In the genomic region with DNA sequence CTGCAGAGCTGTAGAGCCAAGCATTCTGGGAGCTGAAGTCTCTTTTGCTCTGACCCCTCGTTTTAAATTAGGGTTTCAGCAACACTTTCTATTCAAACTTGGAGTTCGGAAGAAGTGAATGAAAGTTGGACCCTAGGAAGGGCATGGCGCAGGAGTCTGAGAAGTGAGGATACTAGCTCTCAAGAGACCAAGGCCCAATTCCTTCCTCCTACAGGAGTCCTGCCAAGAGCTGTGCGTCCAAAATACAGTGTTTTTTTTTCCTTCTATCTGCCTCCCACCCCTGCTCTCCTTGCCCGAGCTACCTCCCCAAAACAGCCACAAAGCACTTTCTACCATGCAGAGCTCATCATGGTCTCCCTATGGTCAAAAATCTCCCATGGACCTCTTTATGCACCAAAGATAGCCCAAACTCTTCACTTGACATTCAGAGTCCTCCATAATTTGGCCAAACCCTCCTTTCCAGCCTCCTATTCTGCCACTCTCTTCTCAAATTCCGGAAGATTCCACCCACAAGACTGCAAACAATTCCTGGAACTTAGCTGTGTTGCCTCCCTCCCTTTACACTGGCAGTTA, we compare ENCODE assay signal across 8 cellular contexts. TPM values are rescaled to one million over a fixed set of nuclear protein-coding genes. Genes with fewer than 3 reads are reported as not detected.
DNase-seq lines count a peak whose midpoint lies in the region; ATAC-seq and FAIRE-seq lines count a peak whose summit lies in the region.

No MANE protein-coding gene starts in this region.

- no peak for DNase-seq in activated naive CD4-positive, alpha-beta T cell treated with anti-CD3 and anti-CD28 coated beads, Interleukin-2, amount 50 U/mL, for 72 hours (ENCODE audit: low spot score in 2 of 2)
- DNase-seq in stimulated activated naive B cell treated with anti-CD40 and anti-IgM and Interleukin-4, amounts not matched to agents 10 μg/mL and 1 μg/mL and 100 μg/mL, for 72 hours, result no peak
- DNase-seq in HTR-8/SVneo (ENCODE audit: insufficient read length, low spot score) (no peak), hypothalamus (lab: John Stamatoyannopoulos, UW) (no peak)

- H3K36me3 ChIP-seq in HUES6 (ENCODE audit: control insufficient read depth, insufficient read depth, low read length) (peaks cover 21% of the 10 kb centered on the region), iPS-18a (ENCODE audit: control insufficient read depth, low read depth, low read length) (no peaks in the 10 kb centered on the region)

- H3K27me3 ChIP-seq in HUES6 (ENCODE audit: control insufficient read depth, insufficient read depth, low read length) (peaks cover 14% of the 10 kb centered on the region), iPS-18a (ENCODE audit: control insufficient read depth, insufficient read depth, low read length) (peaks cover 20% of the 10 kb centered on the region)

- H3K4me3 ChIP-seq in HUES6 (ENCODE audit: low read depth, low read length) (peak overlapping the region; percentile 96), iPS-18a (ENCODE audit: low read length) (peak overlapping the region; percentile 90)

- no peak for ATAC-seq in activated naive CD4-positive, alpha-beta T cell treated with anti-CD3 and anti-CD28 coated beads, Interleukin-2, amount 50 U/mL, for 72 hours
- ATAC-seq in stimulated activated naive B cell treated with anti-CD40 and anti-IgM and Interleukin-4, amounts not matched to agents 10 μg/mL and 1 μg/mL and 100 μg/mL, for 72 hours (replicated peaks), result no peak
- no peak for ATAC-seq in GM21367 (IDR thresholded peaks at IDR 0.05; ENCODE audit: unreplicated experiment)
- ATAC-seq in HG03045 (IDR thresholded peaks at IDR 0.05; ENCODE audit: unreplicated experiment), result no peak

- H3K4me3 Mint-ChIP-seq in stimulated activated naive B cell treated with anti-CD40 and anti-IgM and Interleukin-4, amounts not matched to agents 10 μg/mL and 1 μg/mL and 100 μg/mL, for 72 hours, result peak overlapping the region; percentile 87 to 93

- H3K9me3 Mint-ChIP-seq in activated naive CD4-positive, alpha-beta T cell treated with anti-CD3 and anti-CD28 coated beads, Interleukin-2, amount 50 U/mL, for 72 hours, result peaks cover 12 to 14% of the 10 kb centered on the region in 2 donors
- H3K9me3 Mint-ChIP-seq in stimulated activated naive B cell treated with anti-CD40 and anti-IgM and Interleukin-4, amounts not matched to agents 10 μg/mL and 1 μg/mL and 100 μg/mL, for 72 hours, result peaks cover 4 to 9% of the 10 kb centered on the region in 2 donors

- no peak for FAIRE-seq in HTR-8/SVneo (lab: Jason Lieb, UNC)

- peaks cover 28 to 50% of the 10 kb centered on the region in 2 donors for H3K36me3 Mint-ChIP-seq in activated naive CD4-positive, alpha-beta T cell treated with anti-CD3 and anti-CD28 coated beads, Interleukin-2, amount 50 U/mL, for 72 hours
- peaks cover 23 to 31% of the 10 kb centered on the region in 2 donors for H3K36me3 Mint-ChIP-seq in stimulated activated naive B cell treated with anti-CD40 and anti-IgM and Interleukin-4, amounts not matched to agents 10 μg/mL and 1 μg/mL and 100 μg/mL, for 72 hours

- H3K4me1 ChIP-seq in HUES6 (ENCODE audit: control insufficient read depth, insufficient read depth, low read length) (peaks cover 7% of the 10 kb centered on the region; the same call in 1 of the 2 replicates), iPS-18a (ENCODE audit: control insufficient read depth, low read depth, low read length) (peaks cover 19% of the 10 kb centered on the region)

- peaks cover 4 to 7% of the 10 kb centered on the region in 2 donors for H3K27me3 Mint-ChIP-seq in stimulated activated naive B cell treated with anti-CD40 and anti-IgM and Interleukin-4, amounts not matched to agents 10 μg/mL and 1 μg/mL and 100 μg/mL, for 72 hours

- H3K9ac ChIP-seq in HUES6 (ENCODE audit: low read length) (peak overlapping the region; percentile 97), iPS-18a (ENCODE audit: low read length) (peak overlapping the region; percentile 96)

- H3K9me3 ChIP-seq in HUES6 (ENCODE audit: control insufficient read depth, insufficient read depth, low read depth, low read length) (peaks cover 9% of the 10 kb centered on the region), iPS-18a (ENCODE audit: control insufficient read depth, low read depth, low read length) (no peaks in the 10 kb centered on the region)

- H3K4me1 Mint-ChIP-seq in stimulated activated naive B cell treated with anti-CD40 and anti-IgM and Interleukin-4, amounts not matched to agents 10 μg/mL and 1 μg/mL and 100 μg/mL, for 72 hours, result peaks cover 31 to 50% of the 10 kb centered on the region in 2 donors

- peak overlapping the region; percentile 94 to 95 for H3K27ac Mint-ChIP-seq in activated naive CD4-positive, alpha-beta T cell treated with anti-CD3 and anti-CD28 coated beads, Interleukin-2, amount 50 U/mL, for 72 hours
- peak overlapping the region; percentile 100 for H3K27ac Mint-ChIP-seq in stimulated activated naive B cell treated with anti-CD40 and anti-IgM and Interleukin-4, amounts not matched to agents 10 μg/mL and 1 μg/mL and 100 μg/mL, for 72 hours

- H3K27ac ChIP-seq in HUES6 (ENCODE audit: low read depth, low read length) (peak overlapping the region; percentile 99), iPS-18a (ENCODE audit: low read length) (peak overlapping the region; percentile 98)

RNA-seq across cellular contexts. Expression of a gene that starts 0.6 kb away (rescaled TPM):
- 100 to 1,000 TPM; 154 to 202 TPM for total RNA-seq in activated naive CD4-positive, alpha-beta T cell treated with anti-CD3 and anti-CD28 coated beads, Interleukin-2, amount 50 U/mL, for 72 hours
